8 cellular contexts compared by ENCODE assay signal in genomic region chr4:705278-706082, GRCh38. TPM values are rescaled to one million over a fixed set of nuclear protein-coding genes. Genes with fewer than 3 reads are reported as not detected.
A peak's percentile ranks its signal among the peaks of the same experiment; 100 is the strongest.
DNase-seq lines count a peak whose midpoint lies in the region; ATAC-seq and TF ChIP-seq lines count a peak whose summit lies in the region.

PCGF3 (plus strand) TSS chr4:705832; CDS start chr4:733681, 27,849 bp downstream.

- peak; percentile 58 for DNase-seq in DMS 273 treated with DMSO at 0.1 percent for 48 hours (lab: John Stamatoyannopoulos, UW)
- peak; percentile 97 for DNase-seq in OCI-M1 (lab: John Stamatoyannopoulos, UW)
- DNase-seq in activated T-cell treated with anti-CD3 and anti-CD28 coated beads for 24 hours (ENCODE audit: low read depth): peak; percentile 94
- peak; percentile 99 for DNase-seq in epidermal melanocyte (ENCODE audit: insufficient read length, low spot score)
- peak; percentile 98 to 99 (median 99) for DNase-seq in mucosa of descending colon
- DNase-seq in stimulated activated CD8-positive, alpha-beta memory T cell treated with anti-CD3 and anti-CD28 coated beads, Interleukin-4, amount 100 ng/mL, for 1 hour (ENCODE audit: low read depth in 2 of 2, low spot score in 1 of 2): peak; percentile 92 to 93

- H3K4me1 ChIP-seq in mucosa of descending colon (ENCODE audit: low read depth): peaks cover 16% of the 10 kb centered on the region

- H3K9me3 Mint-ChIP-seq in IgD-negative memory B cell: no peaks in the 10 kb centered on the region

- intact Hi-C loops in mucosa of descending colon (cut with DNase I, micrococcal nuclease): no loop called here

- H3K27me3 Mint-ChIP-seq in IgD-negative memory B cell: no peaks in the 10 kb centered on the region

- peak within 1 kb of the TSS; percentile 73 to 90 (median 84) for H3K4me3 Mint-ChIP-seq in IgD-negative memory B cell

- H3K36me3 Mint-ChIP-seq in IgD-negative memory B cell: peaks cover 5% of the 10 kb centered on the region

- H3K4me3 ChIP-seq in mucosa of descending colon: peak within 1 kb of the TSS; percentile 77

- no peak for TF ChIP-seq CTCF in mucosa of descending colon (IDR thresholded peaks at IDR 0.05)

- H3K36me3 ChIP-seq in mucosa of descending colon (ENCODE audit: low read depth): no peaks in the 10 kb centered on the region

- H3K9me3 ChIP-seq in mucosa of descending colon: no peaks in the 10 kb centered on the region

- ATAC-seq in GM21576 (IDR thresholded peaks at IDR 0.05; ENCODE audit: unreplicated experiment) (peak; percentile 92), mucosa of descending colon (peak; percentile 97)

- H3K27ac Mint-ChIP-seq in IgD-negative memory B cell: peak within 1 kb of the TSS; percentile 26 to 87 (median 71)

- H3K4me1 Mint-ChIP-seq in IgD-negative memory B cell: peaks cover 10 to 23% (median 16%) of the 10 kb centered on the region in 3 donors

RNA-seq across cellular contexts. Expression of gene PCGF3, which starts in this region (rescaled TPM):
- 6.1 TPM for polyA plus RNA-seq in IgD-negative memory B cell
- total RNA-seq in mucosa of descending colon: 10 to 100 TPM; 45.5 to 66.9 (median 56.7) TPM

Comparison
In these comparisons a context has a peak if more than half of its experiments do, and no peak if none do; other contexts are left out.
1. Peak in every context shown above with its lines: DNase-seq, ATAC-seq and H3K4me3 ChIP-seq.